1 cellular context compared by ENCODE assay signal in the genomic region with DNA sequence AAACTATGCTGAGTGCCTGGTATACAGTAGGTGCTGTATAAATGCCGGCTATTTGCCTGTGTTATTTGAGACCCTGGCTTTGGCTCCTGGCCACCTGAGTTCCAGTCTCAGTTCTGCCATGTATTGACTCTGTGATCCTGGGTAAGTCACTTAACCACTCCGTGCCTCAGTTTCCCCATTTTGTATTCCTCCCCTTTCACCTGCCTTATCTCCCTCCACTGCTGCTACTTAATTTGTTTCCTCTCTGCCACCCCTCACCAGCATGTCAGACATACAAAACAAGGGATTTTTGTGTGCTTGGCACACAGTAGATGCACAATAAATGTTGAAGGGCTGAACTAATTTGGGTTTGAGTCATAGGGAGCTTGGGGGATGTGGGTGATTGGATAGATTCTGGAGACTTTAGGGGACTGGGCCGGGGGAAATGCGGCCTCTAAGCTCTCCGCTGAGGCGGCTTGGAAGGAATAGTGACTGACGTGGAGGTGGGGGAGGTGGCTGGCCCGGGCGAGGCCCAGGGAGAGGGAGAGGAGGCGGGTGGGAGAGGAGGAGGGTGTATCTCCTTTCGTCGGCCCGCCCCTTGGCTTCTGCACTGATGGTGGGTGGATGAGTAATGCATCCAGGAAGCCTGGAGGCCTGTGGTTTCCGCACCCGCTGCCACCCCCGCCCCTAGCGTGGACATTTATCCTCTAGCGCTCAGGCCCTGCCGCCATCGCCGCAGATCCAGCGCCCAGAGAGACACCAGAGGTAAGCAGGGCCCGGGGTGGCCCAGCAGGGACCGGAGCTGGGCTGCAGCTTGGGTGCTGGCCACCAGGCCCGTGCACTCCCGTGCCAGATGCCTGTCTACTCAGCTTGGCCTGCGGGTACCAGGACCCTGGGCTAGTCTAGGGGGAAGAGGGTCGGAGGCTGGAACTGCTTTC.
TF ChIP-seq lines count a peak whose summit lies in the region.

A gene (plus strand): TSS at position 706 of the 917 bp plus-strand sequence. CDS start 980 bp downstream, outside the sequence.

TF ChIP-seq in GM12878, 131 proteins besides CTCF, POLR2A, EP300 and RAD21 (continued from another document and continues in another):
- TF ChIP-seq GATAD2B (conservative IDR thresholded peaks at IDR 0.05; ENCODE audit: low read depth) (peak; percentile 73; the same call in 1 of the 2 replicates), SREBF2 (IDR thresholded peaks at IDR 0.05; ENCODE audit: low read length) (no peak), CHD1 (IDR thresholded peaks at IDR 0.05; ENCODE audit: low read depth, low read length) (no peak), NBN (IDR thresholded peaks at IDR 0.05) (peak; percentile 32; the same call in 1 of the 2 replicates), RFX5 (IDR thresholded peaks at IDR 0.05; ENCODE audit: low read depth, low read length) (no peak), NR2F1 (conservative IDR thresholded peaks at IDR 0.05) (0 out of 2 replicates have a peak, but pooled peaks have one; percentile 53), PML (IDR thresholded peaks at IDR 0.05; ENCODE audit: low read length) (no peak), ASH2L (IDR thresholded peaks at IDR 0.05; ENCODE audit: borderline replicate concordance, low read depth) (no peak), LARP7 (IDR thresholded peaks at IDR 0.05) (no peak; the same call in 1 of the 2 replicates), TARDBP (IDR thresholded peaks at IDR 0.05; ENCODE audit: borderline replicate concordance) (no peak), CREB1 (IDR thresholded peaks at IDR 0.05; ENCODE audit: low read depth) (no peak; the same call in 1 of the 2 replicates), STAT3 (IDR thresholded peaks at IDR 0.05; ENCODE audit: low read depth, low read length) (no peak), BHLHE40 (IDR thresholded peaks at IDR 0.05; ENCODE audit: borderline replicate concordance in 1 of 2, low read depth in 2 of 2, low read length in 1 of 2) (peak in 1 of 2 experiments; percentile 59; a peak in 2 of 4 replicates), SP1 (IDR thresholded peaks at IDR 0.05; ENCODE audit: low read depth, low read length) (peak; percentile 56), SMARCA5 (IDR thresholded peaks at IDR 0.05) (0 out of 2 replicates have a peak, but pooled peaks have one; percentile 11), ZNF217 (IDR thresholded peaks at IDR 0.05) (no peak), ATF7 (IDR thresholded peaks at IDR 0.05; ENCODE audit: low read depth) (peak; percentile 70; the same call in 1 of the 2 replicates), HCFC1 (IDR thresholded peaks at IDR 0.05; ENCODE audit: low read length) (no peak), YY1 (IDR thresholded peaks at IDR 0.05; ENCODE audit: low read depth, low read length) (peak; percentile 88), SUPT20H (IDR thresholded peaks at IDR 0.05; ENCODE audit: borderline replicate concordance, control insufficient read depth, low read depth, low read length) (no peak), TCF3 (IDR thresholded peaks at IDR 0.05; ENCODE audit: borderline replicate concordance, insufficient read depth, low read depth, low read length) (0 out of 2 replicates have a peak, but pooled peaks have one; percentile 14), CBX3 (IDR thresholded peaks at IDR 0.05; ENCODE audit: borderline replicate concordance, low read depth) (no peak), MYC (IDR thresholded peaks at IDR 0.05; ENCODE audit: insufficient read depth, insufficient read length, insufficient replicate concordance, low read length, severe bottlenecking) (no peak), BMI1 (IDR thresholded peaks at IDR 0.05; ENCODE audit: borderline replicate concordance) (no peak), TCF12 (IDR thresholded peaks at IDR 0.05; ENCODE audit: low read depth, low read length) (no peak), TCF7 (IDR thresholded peaks at IDR 0.05; ENCODE audit: borderline replicate concordance) (no peak), JUND (IDR thresholded peaks at IDR 0.05; ENCODE audit: low read depth, low read length) (peak; percentile 36; the same call in 1 of the 2 replicates), NRF1 (conservative IDR thresholded peaks at IDR 0.05; ENCODE audit: low read depth, low read length) (no peak), CBFB (IDR thresholded peaks at IDR 0.05; ENCODE audit: low read depth) (peak; percentile 69), RAD51 (IDR thresholded peaks at IDR 0.05) (no peak), EGR1 (IDR thresholded peaks at IDR 0.05; ENCODE audit: borderline replicate concordance in 1 of 2, low read depth in 2 of 2, low read length in 2 of 2) (peak in 1 of 2 experiments; percentile 86; a peak in 2 of 3 replicates), MXI1 (IDR thresholded peaks at IDR 0.05; ENCODE audit: low read depth, low read length) (no peak), TAF1 (IDR thresholded peaks at IDR 0.05; ENCODE audit: borderline replicate concordance, low read depth, low read length) (0 out of 2 replicates have a peak, but pooled peaks have one; percentile 38), SPI1 (IDR thresholded peaks at IDR 0.05; ENCODE audit: borderline replicate concordance, insufficient read depth, low read depth, low read length) (no peak), KLF5 (IDR thresholded peaks at IDR 0.05; ENCODE audit: partially characterized antibody) (no peak), POLR2AphosphoS5 (IDR thresholded peaks at IDR 0.05; ENCODE audit: low read length) (peak; percentile 61), NR2C2 (IDR thresholded peaks at IDR 0.05; ENCODE audit: borderline replicate concordance, control insufficient read depth, insufficient read length, low read depth) (no peak), HDAC6 (IDR thresholded peaks at IDR 0.05; ENCODE audit: unreplicated experiment) (no peak), MEF2A (IDR thresholded peaks at IDR 0.05; ENCODE audit: insufficient read depth, low read depth, low read length) (no peak), FOXK2 (IDR thresholded peaks at IDR 0.05) (no peak), YBX1 (IDR thresholded peaks at IDR 0.05) (no peak), BCL11A (IDR thresholded peaks at IDR 0.05; ENCODE audit: low read depth, low read length) (no peak), JUNB (IDR thresholded peaks at IDR 0.05) (peak; percentile 2; the same call in 1 of the 2 replicates)
- TF ChIP-seq, protein P1, sequence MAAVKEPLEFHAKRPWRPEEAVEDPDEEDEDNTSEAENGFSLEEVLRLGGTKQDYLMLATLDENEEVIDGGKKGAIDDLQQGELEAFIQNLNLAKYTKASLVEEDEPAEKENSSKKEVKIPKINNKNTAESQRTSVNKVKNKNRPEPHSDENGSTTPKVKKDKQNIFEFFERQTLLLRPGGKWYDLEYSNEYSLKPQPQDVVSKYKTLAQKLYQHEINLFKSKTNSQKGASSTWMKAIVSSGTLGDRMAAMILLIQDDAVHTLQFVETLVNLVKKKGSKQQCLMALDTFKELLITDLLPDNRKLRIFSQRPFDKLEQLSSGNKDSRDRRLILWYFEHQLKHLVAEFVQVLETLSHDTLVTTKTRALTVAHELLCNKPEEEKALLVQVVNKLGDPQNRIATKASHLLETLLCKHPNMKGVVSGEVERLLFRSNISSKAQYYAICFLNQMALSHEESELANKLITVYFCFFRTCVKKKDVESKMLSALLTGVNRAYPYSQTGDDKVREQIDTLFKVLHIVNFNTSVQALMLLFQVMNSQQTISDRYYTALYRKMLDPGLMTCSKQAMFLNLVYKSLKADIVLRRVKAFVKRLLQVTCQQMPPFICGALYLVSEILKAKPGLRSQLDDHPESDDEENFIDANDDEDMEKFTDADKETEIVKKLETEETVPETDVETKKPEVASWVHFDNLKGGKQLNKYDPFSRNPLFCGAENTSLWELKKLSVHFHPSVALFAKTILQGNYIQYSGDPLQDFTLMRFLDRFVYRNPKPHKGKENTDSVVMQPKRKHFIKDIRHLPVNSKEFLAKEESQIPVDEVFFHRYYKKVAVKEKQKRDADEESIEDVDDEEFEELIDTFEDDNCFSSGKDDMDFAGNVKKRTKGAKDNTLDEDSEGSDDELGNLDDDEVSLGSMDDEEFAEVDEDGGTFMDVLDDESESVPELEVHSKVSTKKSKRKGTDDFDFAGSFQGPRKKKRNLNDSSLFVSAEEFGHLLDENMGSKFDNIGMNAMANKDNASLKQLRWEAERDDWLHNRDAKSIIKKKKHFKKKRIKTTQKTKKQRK (IDR thresholded peaks at IDR 0.05; ENCODE audit: low read depth, low read length), result no peak
- TF ChIP-seq, protein P2, sequence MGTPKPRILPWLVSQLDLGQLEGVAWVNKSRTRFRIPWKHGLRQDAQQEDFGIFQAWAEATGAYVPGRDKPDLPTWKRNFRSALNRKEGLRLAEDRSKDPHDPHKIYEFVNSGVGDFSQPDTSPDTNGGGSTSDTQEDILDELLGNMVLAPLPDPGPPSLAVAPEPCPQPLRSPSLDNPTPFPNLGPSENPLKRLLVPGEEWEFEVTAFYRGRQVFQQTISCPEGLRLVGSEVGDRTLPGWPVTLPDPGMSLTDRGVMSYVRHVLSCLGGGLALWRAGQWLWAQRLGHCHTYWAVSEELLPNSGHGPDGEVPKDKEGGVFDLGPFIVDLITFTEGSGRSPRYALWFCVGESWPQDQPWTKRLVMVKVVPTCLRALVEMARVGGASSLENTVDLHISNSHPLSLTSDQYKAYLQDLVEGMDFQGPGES (IDR thresholded peaks at IDR 0.05), result no peak
- TF ChIP-seq, protein P3, sequence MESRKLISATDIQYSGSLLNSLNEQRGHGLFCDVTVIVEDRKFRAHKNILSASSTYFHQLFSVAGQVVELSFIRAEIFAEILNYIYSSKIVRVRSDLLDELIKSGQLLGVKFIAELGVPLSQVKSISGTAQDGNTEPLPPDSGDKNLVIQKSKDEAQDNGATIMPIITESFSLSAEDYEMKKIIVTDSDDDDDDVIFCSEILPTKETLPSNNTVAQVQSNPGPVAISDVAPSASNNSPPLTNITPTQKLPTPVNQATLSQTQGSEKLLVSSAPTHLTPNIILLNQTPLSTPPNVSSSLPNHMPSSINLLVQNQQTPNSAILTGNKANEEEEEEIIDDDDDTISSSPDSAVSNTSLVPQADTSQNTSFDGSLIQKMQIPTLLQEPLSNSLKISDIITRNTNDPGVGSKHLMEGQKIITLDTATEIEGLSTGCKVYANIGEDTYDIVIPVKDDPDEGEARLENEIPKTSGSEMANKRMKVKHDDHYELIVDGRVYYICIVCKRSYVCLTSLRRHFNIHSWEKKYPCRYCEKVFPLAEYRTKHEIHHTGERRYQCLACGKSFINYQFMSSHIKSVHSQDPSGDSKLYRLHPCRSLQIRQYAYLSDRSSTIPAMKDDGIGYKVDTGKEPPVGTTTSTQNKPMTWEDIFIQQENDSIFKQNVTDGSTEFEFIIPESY (IDR thresholded peaks at IDR 0.05), result no peak
- TF ChIP-seq, protein P4, sequence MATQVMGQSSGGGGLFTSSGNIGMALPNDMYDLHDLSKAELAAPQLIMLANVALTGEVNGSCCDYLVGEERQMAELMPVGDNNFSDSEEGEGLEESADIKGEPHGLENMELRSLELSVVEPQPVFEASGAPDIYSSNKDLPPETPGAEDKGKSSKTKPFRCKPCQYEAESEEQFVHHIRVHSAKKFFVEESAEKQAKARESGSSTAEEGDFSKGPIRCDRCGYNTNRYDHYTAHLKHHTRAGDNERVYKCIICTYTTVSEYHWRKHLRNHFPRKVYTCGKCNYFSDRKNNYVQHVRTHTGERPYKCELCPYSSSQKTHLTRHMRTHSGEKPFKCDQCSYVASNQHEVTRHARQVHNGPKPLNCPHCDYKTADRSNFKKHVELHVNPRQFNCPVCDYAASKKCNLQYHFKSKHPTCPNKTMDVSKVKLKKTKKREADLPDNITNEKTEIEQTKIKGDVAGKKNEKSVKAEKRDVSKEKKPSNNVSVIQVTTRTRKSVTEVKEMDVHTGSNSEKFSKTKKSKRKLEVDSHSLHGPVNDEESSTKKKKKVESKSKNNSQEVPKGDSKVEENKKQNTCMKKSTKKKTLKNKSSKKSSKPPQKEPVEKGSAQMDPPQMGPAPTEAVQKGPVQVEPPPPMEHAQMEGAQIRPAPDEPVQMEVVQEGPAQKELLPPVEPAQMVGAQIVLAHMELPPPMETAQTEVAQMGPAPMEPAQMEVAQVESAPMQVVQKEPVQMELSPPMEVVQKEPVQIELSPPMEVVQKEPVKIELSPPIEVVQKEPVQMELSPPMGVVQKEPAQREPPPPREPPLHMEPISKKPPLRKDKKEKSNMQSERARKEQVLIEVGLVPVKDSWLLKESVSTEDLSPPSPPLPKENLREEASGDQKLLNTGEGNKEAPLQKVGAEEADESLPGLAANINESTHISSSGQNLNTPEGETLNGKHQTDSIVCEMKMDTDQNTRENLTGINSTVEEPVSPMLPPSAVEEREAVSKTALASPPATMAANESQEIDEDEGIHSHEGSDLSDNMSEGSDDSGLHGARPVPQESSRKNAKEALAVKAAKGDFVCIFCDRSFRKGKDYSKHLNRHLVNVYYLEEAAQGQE (IDR thresholded peaks at IDR 0.05; ENCODE audit: low read depth, low read length), result no peak
- TF ChIP-seq, protein P5, sequence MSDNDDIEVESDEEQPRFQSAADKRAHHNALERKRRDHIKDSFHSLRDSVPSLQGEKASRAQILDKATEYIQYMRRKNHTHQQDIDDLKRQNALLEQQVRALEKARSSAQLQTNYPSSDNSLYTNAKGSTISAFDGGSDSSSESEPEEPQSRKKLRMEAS (IDR thresholded peaks at IDR 0.05; ENCODE audit: low read depth, low read length), result no peak
- TF ChIP-seq, protein P6, sequence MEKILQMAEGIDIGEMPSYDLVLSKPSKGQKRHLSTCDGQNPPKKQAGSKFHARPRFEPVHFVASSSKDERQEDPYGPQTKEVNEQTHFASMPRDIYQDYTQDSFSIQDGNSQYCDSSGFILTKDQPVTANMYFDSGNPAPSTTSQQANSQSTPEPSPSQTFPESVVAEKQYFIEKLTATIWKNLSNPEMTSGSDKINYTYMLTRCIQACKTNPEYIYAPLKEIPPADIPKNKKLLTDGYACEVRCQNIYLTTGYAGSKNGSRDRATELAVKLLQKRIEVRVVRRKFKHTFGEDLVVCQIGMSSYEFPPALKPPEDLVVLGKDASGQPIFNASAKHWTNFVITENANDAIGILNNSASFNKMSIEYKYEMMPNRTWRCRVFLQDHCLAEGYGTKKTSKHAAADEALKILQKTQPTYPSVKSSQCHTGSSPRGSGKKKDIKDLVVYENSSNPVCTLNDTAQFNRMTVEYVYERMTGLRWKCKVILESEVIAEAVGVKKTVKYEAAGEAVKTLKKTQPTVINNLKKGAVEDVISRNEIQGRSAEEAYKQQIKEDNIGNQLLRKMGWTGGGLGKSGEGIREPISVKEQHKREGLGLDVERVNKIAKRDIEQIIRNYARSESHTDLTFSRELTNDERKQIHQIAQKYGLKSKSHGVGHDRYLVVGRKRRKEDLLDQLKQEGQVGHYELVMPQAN (conservative IDR thresholded peaks at IDR 0.05), result no peak
- TF ChIP-seq, protein P7, sequence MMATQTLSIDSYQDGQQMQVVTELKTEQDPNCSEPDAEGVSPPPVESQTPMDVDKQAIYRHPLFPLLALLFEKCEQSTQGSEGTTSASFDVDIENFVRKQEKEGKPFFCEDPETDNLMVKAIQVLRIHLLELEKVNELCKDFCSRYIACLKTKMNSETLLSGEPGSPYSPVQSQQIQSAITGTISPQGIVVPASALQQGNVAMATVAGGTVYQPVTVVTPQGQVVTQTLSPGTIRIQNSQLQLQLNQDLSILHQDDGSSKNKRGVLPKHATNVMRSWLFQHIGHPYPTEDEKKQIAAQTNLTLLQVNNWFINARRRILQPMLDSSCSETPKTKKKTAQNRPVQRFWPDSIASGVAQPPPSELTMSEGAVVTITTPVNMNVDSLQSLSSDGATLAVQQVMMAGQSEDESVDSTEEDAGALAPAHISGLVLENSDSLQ (IDR thresholded peaks at IDR 0.05), result peak; percentile 87
